Comparison of ENCODE assay signal across 26 cellular contexts in the genomic region with DNA sequence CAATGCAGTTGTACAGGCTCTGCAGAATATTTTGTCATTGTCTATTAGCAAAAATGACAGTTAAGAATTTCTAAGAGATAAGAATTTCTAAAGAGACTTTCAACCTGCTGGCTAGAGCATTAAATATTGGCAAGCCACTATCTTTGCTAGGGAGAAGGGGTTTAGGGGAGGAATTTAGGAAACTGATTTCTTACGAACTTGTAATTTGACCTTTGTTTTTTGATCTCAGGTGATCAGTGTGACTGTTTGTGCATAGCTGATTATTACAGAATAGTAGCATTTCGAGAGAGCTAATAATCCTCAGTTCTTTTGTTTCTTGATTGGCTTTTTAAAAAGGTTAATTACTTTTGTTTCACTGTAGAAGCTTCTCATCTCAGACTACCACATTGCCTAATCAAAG.
DNase-seq lines count a peak whose midpoint lies in the region; ATAC-seq and TF ChIP-seq lines count a peak whose summit lies in the region.
"Had no signal": no experiment of that assay in that cellular context is flagged by ENCODE, and none has a peak within 500 bp of the region (broad histone marks: within the 10 kb centered on the region; RNA-seq: fewer than 3 reads in every experiment).

No MANE protein-coding gene starts in this region.

- no peak overlapping the region for H3K27ac Mint-ChIP-seq in endodermal cell
- H3K27ac Mint-ChIP-seq in CD4-positive, alpha-beta memory T cell: no peak overlapping the region
- H3K27ac Mint-ChIP-seq: activated CD4-positive, alpha-beta memory T cell treated with anti-CD3 and anti-CD28 coated beads, Interleukin-2, amount 10 ng/mL, durations not matched to agents 7 days and 5 days; activated T-helper 17 cell treated with anti-CD3 and anti-CD28 coated beads, Interleukin-2, amount 50 U/mL, for 72 hours; B cell; effector memory CD8-positive, alpha-beta T cell; natural killer cell had no signal

- no peak overlapping the region for H3K4me2 ChIP-seq in osteoblast (ENCODE audit: insufficient read depth, low read length)

- H3K4me1 ChIP-seq in SJCRH30 (peaks cover 18% of the 10 kb centered on the region), endodermal cell (ENCODE audit: control insufficient read depth, insufficient read depth, low read length) (peaks cover 7% of the 10 kb centered on the region), neuron (ENCODE audit: insufficient read depth, low read length) (peaks cover 21% of the 10 kb centered on the region), osteoblast (ENCODE audit: insufficient read depth, low read length) (peaks cover 10% of the 10 kb centered on the region)
- H3K4me1 ChIP-seq in CD4-positive, alpha-beta memory T cell (ENCODE audit: insufficient read depth, low read length): peaks cover 5% of the 10 kb centered on the region
- H3K4me1 ChIP-seq: colonic mucosa, left lung had no signal

- no peaks in the 10 kb centered on the region for H4K20me1 ChIP-seq in osteoblast (ENCODE audit: insufficient read depth, low read length)

- WGBS in endodermal cell (ENCODE audit: insufficient coverage in 1 of 2, insufficient read length in 1 of 2), 2 experiments: 85 to 90% methylated on average over 2 of the region's 2 CpGs

- H3K27me3 ChIP-seq in AG04450 (ENCODE audit: control insufficient read depth, insufficient read depth, low read length): no peaks in the 10 kb centered on the region
- H3K27me3 ChIP-seq in SJCRH30: no peaks in the 10 kb centered on the region
- H3K27me3 ChIP-seq in endodermal cell (ENCODE audit: control insufficient read depth, insufficient read depth, low read length, poor library complexity, severe bottlenecking): peaks cover 42% of the 10 kb centered on the region
- H3K27me3 ChIP-seq in neuron (ENCODE audit: insufficient read depth, low read length): no peaks in the 10 kb centered on the region
- H3K27me3 ChIP-seq in CD4-positive, alpha-beta memory T cell (ENCODE audit: insufficient read depth, low read length): no peaks in the 10 kb centered on the region
- H3K27me3 ChIP-seq in osteoblast (ENCODE audit: insufficient read depth, low read length): no peaks in the 10 kb centered on the region
- H3K27me3 ChIP-seq: colonic mucosa, esophagus squamous epithelium, left lung, pancreas, testis had no signal

- no peaks in the 10 kb centered on the region for H3K36me3 Mint-ChIP-seq in endodermal cell (ENCODE audit: low read depth)
- no peaks in the 10 kb centered on the region for H3K36me3 Mint-ChIP-seq in CD4-positive, alpha-beta memory T cell
- H3K36me3 Mint-ChIP-seq: natural killer cell had no signal

- peaks cover 6% of the 10 kb centered on the region for H3K27me3 Mint-ChIP-seq in endodermal cell (ENCODE audit: insufficient read depth)
- peaks cover 0 to 2% of the 10 kb centered on the region in 2 donors for H3K27me3 Mint-ChIP-seq in CD4-positive, alpha-beta memory T cell
- H3K27me3 Mint-ChIP-seq: B cell; effector memory CD8-positive, alpha-beta T cell had no signal

- H3K4me3 Mint-ChIP-seq in endodermal cell: no peak overlapping the region
- no peak overlapping the region for H3K4me3 Mint-ChIP-seq in CD4-positive, alpha-beta memory T cell
- H3K4me3 Mint-ChIP-seq: activated CD4-positive, alpha-beta memory T cell treated with anti-CD3 and anti-CD28 coated beads, Interleukin-2, amount 10 ng/mL, durations not matched to agents 7 days and 5 days; activated T-helper 17 cell treated with anti-CD3 and anti-CD28 coated beads, Interleukin-2, amount 50 U/mL, for 72 hours; B cell; effector memory CD8-positive, alpha-beta T cell; natural killer cell had no signal

- no peak overlapping the region for H3K9ac ChIP-seq in endodermal cell (ENCODE audit: extremely low read depth, low read length, poor library complexity, severe bottlenecking)

- no peaks in the 10 kb centered on the region for H3K9me3 Mint-ChIP-seq in endodermal cell
- no peaks in the 10 kb centered on the region for H3K9me3 Mint-ChIP-seq in CD4-positive, alpha-beta memory T cell
- H3K9me3 Mint-ChIP-seq: activated CD4-positive, alpha-beta memory T cell treated with anti-CD3 and anti-CD28 coated beads, Interleukin-2, amount 10 ng/mL, durations not matched to agents 7 days and 5 days; activated T-helper 17 cell treated with anti-CD3 and anti-CD28 coated beads, Interleukin-2, amount 50 U/mL, for 72 hours; effector memory CD8-positive, alpha-beta T cell; natural killer cell had no signal

- H3K27ac ChIP-seq in AG04450 (ENCODE audit: low read depth, low read length): no peak overlapping the region
- H3K27ac ChIP-seq in SJCRH30: no peak overlapping the region
- H3K27ac ChIP-seq in endodermal cell (ENCODE audit: low read depth, low read length): peak overlapping the region; percentile 99
- no peak overlapping the region for H3K27ac ChIP-seq in CD4-positive, alpha-beta memory T cell (ENCODE audit: low read depth, low read length)
- H3K27ac ChIP-seq in osteoblast (ENCODE audit: low read depth, low read length): no peak overlapping the region
- H3K27ac ChIP-seq: colonic mucosa, left lung, pancreas had no signal

- TF ChIP-seq CTCF in AG04450 (IDR thresholded peaks at IDR 0.05; ENCODE audit: low read depth, low read length) (no peak), endodermal cell (conservative IDR thresholded peaks at IDR 0.05) (no peak), osteoblast (IDR thresholded peaks at IDR 0.05; ENCODE audit: extremely low read depth, low read depth, low read length) (no peak)

- intact Hi-C loops in CD4-positive, alpha-beta memory T cell (cut with micrococcal nuclease): no loop called here

- POLR2A ChIA-PET in AG04450 (lab: Yijun Ruan, JAX): no interaction called here
- POLR2A ChIA-PET in CD4-positive, alpha-beta memory T cell (lab: Charles Lee; ENCODE audit: partially characterized antibody): no interaction called here

- H3K4me3 ChIP-seq in AG04450 (ENCODE audit: low read depth, low read length): peak overlapping the region; percentile 57
- peak overlapping the region; percentile 55 for H3K4me3 ChIP-seq in SJCRH30
- H3K4me3 ChIP-seq in endodermal cell (ENCODE audit: low read length): no peak overlapping the region
- peak overlapping the region; percentile 81 for H3K4me3 ChIP-seq in neuron (ENCODE audit: low read length)
- H3K4me3 ChIP-seq in CD4-positive, alpha-beta memory T cell (ENCODE audit: low read length in 2 of 2): no peak overlapping the region
- H3K4me3 ChIP-seq in osteoblast (ENCODE audit: insufficient read depth, low read length): no peak overlapping the region
- H3K4me3 ChIP-seq: colonic mucosa, left lung, pancreas, testis had no signal

- ATAC-seq in GM18907 (IDR thresholded peaks at IDR 0.05; ENCODE audit: unreplicated experiment): no peak
- ATAC-seq: activated T-helper 17 cell treated with anti-CD3 and anti-CD28 coated beads, Interleukin-2, amount 50 U/mL, for 72 hours; effector memory CD8-positive, alpha-beta T cell; natural killer cell; Panc1; stimulated activated naive CD8-positive, alpha-beta T cell treated with anti-CD3 and anti-CD28 coated beads, Interleukin-15, Interleukin-2, amounts not matched to agents 100 U/mL and 50 U/mL, for 24 hours had no signal

- H2AFZ ChIP-seq in neuron (ENCODE audit: low read depth, low read length): peak overlapping the region; percentile 66
- no peak overlapping the region for H2AFZ ChIP-seq in osteoblast (ENCODE audit: low read length)

- peaks cover 48% of the 10 kb centered on the region for H3K79me2 ChIP-seq in osteoblast (ENCODE audit: insufficient read depth, low read length)

- H3K36me3 ChIP-seq in SJCRH30 (no peaks in the 10 kb centered on the region), endodermal cell (ENCODE audit: control insufficient read depth, insufficient read depth, low read length) (no peaks in the 10 kb centered on the region), neuron (ENCODE audit: insufficient read depth, low read length) (no peaks in the 10 kb centered on the region), osteoblast (ENCODE audit: insufficient read depth, low read length) (no peaks in the 10 kb centered on the region)
- H3K36me3 ChIP-seq in CD4-positive, alpha-beta memory T cell (ENCODE audit: insufficient read depth, low read length): no peaks in the 10 kb centered on the region
- H3K36me3 ChIP-seq: colonic mucosa, esophagus squamous epithelium, left lung, pancreas had no signal

- H3K9me3 ChIP-seq in AG04450 (ENCODE audit: control insufficient read depth, insufficient read depth, low read length) (no peaks in the 10 kb centered on the region), SJCRH30 (replicated peaks) (no peaks in the 10 kb centered on the region), endodermal cell (ENCODE audit: control insufficient read depth, low read length) (no peaks in the 10 kb centered on the region), neuron (ENCODE audit: low read length) (no peaks in the 10 kb centered on the region), osteoblast (ENCODE audit: low read depth, low read length) (no peaks in the 10 kb centered on the region)
- H3K9me3 ChIP-seq in CD4-positive, alpha-beta memory T cell (ENCODE audit: control insufficient read depth in 1 of 2, low read length in 2 of 2): no peaks in the 10 kb centered on the region
- H3K9me3 ChIP-seq: colonic mucosa, esophagus squamous epithelium, left lung, pancreas, testis had no signal

- H3K4me1 Mint-ChIP-seq in endodermal cell: peaks cover 10% of the 10 kb centered on the region
- peaks cover 10 to 20% (median 14%) of the 10 kb centered on the region in 4 donors for H3K4me1 Mint-ChIP-seq in CD4-positive, alpha-beta memory T cell

- DNase-seq in AG04450 (ENCODE audit: low read depth, low spot score) (no peak), SJCRH30 (no peak), endodermal cell (no peak), islet precursor cell (no peak), osteoblast (ENCODE audit: insufficient read length, low spot score, missing footprints) (no peak)
- DNase-seq in CD4-positive, alpha-beta memory T cell: no peak
- DNase-seq: activated CD4-positive, alpha-beta memory T cell treated with anti-CD3 and anti-CD28 coated beads, Interleukin-2, amount 10 ng/mL, durations not matched to agents 7 days and 5 days; activated CD8-positive, alpha-beta memory T cell treated with anti-CD3 and anti-CD28 coated beads, Interleukin-2, amount 50 U/mL, for 48 hours; activated naive CD4-positive, alpha-beta T cell treated with anti-CD3 and anti-CD28 coated beads, Interleukin-2, amount 50 U/mL, for 16 hours; amniotic stem cell; colonic mucosa; DMS153; effector memory CD8-positive, alpha-beta T cell; esophagus squamous epithelium; left lung; natural killer cell; NCI-H524 treated with DMSO at 0.1 percent for 48 hours; pancreas; SHP77; stimulated activated naive CD8-positive, alpha-beta T cell treated with anti-CD3 and anti-CD28 coated beads, Interleukin-15, Interleukin-2, amounts not matched to agents 100 U/mL and 50 U/mL, for 24 hours; testis had no signal

- CTCF ChIA-PET in AG04450 (lab: Charles Lee): no interaction called here
- CTCF ChIA-PET in CD4-positive, alpha-beta memory T cell (lab: Charles Lee; ENCODE audit: partially characterized antibody): no interaction called here

Comparison
In these comparisons a context has a peak if more than half of its experiments do, and no peak if none do; other contexts are left out.
1. H3K4me3 ChIP-seq: peak in AG04450 (single experiment), SJCRH30 (single experiment) and neuron (single experiment); none in endodermal cell (single experiment), CD4-positive, alpha-beta memory T cell (0 of 2) and osteoblast (single experiment).